ENCODE assay signal across 21 cellular contexts in genomic region chr3:12292770-12293169, GRCh38. TPM values are rescaled to one million over a fixed set of nuclear protein-coding genes. Genes with fewer than 3 reads are reported as not detected.
"Had no signal": no experiment of that assay in that cellular context is flagged by ENCODE, and none has a peak within 500 bp of the region (broad histone marks: within the 10 kb centered on the region; RNA-seq: fewer than 3 reads in every experiment).

No MANE protein-coding gene starts in this region.

- H3K4me3 ChIP-seq: body of pancreas, coronary artery, gastroesophageal sphincter, heart left ventricle, left ventricle myocardium inferior, pancreas had no signal

- H3K9me2 ChIP-seq: SK-N-SH had no signal

- H3K36me3 ChIP-seq: gastroesophageal sphincter, heart left ventricle, left ventricle myocardium inferior, neutrophil, pancreas, stomach had no signal

- H3K9ac ChIP-seq: SK-N-SH had no signal

- H3K9me3 ChIP-seq: body of pancreas, gastroesophageal sphincter, heart left ventricle, left ventricle myocardium inferior, neutrophil, pancreas, SK-N-SH, stomach had no signal

- DNase-seq: activated B cell treated with CpG ODN at 0.5 μM for 24 hours; activated CD4-positive, alpha-beta memory T cell treated with anti-CD3 and anti-CD28 coated beads, Interleukin-2, amount 10 ng/mL, durations not matched to agents 7 days and 5 days; activated CD4-positive, alpha-beta T cell treated with anti-CD3 and anti-CD28 coated beads for 4 hours; activated naive CD4-positive, alpha-beta T cell treated with Interleukin-2 at 50 U/mL for 16 hours; activated naive CD8-positive, alpha-beta T cell treated with anti-CD3 and anti-CD28 coated beads, Interleukin-2, amount 10 ng/mL, durations not matched to agents 7 days and 5 days; activated T-cell treated with anti-CD3 and anti-CD28 coated beads, Interleukin-2, amount 50 U/mL, for 1 hour; body of pancreas; heart left ventricle; left ventricle myocardium inferior; natural killer cell; pancreas; SK-N-SH; stimulated activated CD4-positive, alpha-beta T cell treated with anti-CD3 and anti-CD28 coated beads, Interleukin-12 subunit alpha, Interleukin-12 subunit beta, amount 100 ng/mL, for 4 hours; stomach; T-helper 9 cell had no signal

- H3K36me3 Mint-ChIP-seq: activated naive CD8-positive, alpha-beta T cell treated with anti-CD3 and anti-CD28 coated beads, Interleukin-2, amount 10 ng/mL, durations not matched to agents 7 days and 5 days; memory B cell; natural killer cell had no signal

- H3K4me1 ChIP-seq: pancreas had no signal

- H3K27ac Mint-ChIP-seq: activated B cell treated with CpG ODN at 0.5 μM for 24 hours; activated CD4-positive, alpha-beta memory T cell treated with anti-CD3 and anti-CD28 coated beads, Interleukin-2, amount 10 ng/mL, durations not matched to agents 7 days and 5 days; activated naive CD8-positive, alpha-beta T cell treated with anti-CD3 and anti-CD28 coated beads, Interleukin-2, amount 10 ng/mL, durations not matched to agents 7 days and 5 days; activated T-helper 17 cell treated with anti-CD3 and anti-CD28 coated beads, Interleukin-2, amount 50 U/mL, for 72 hours; memory B cell; natural killer cell had no signal

- H3K4me3 Mint-ChIP-seq: activated B cell treated with CpG ODN at 0.5 μM for 24 hours; activated CD4-positive, alpha-beta memory T cell treated with anti-CD3 and anti-CD28 coated beads, Interleukin-2, amount 10 ng/mL, durations not matched to agents 7 days and 5 days; activated naive CD8-positive, alpha-beta T cell treated with anti-CD3 and anti-CD28 coated beads, Interleukin-2, amount 10 ng/mL, durations not matched to agents 7 days and 5 days; central memory CD8-positive, alpha-beta T cell; memory B cell; natural killer cell had no signal

- H3K27ac ChIP-seq: body of pancreas, coronary artery, gastroesophageal sphincter, heart left ventricle, left ventricle myocardium inferior, neutrophil, pancreas had no signal

- H3K9me3 Mint-ChIP-seq: activated B cell treated with CpG ODN at 0.5 μM for 24 hours; activated CD4-positive, alpha-beta memory T cell treated with anti-CD3 and anti-CD28 coated beads, Interleukin-2, amount 10 ng/mL, durations not matched to agents 7 days and 5 days; activated naive CD8-positive, alpha-beta T cell treated with anti-CD3 and anti-CD28 coated beads, Interleukin-2, amount 10 ng/mL, durations not matched to agents 7 days and 5 days; activated T-helper 17 cell treated with anti-CD3 and anti-CD28 coated beads, Interleukin-2, amount 50 U/mL, for 72 hours; central memory CD8-positive, alpha-beta T cell; memory B cell; natural killer cell had no signal

- H3K4me2 ChIP-seq: SK-N-SH had no signal

- ATAC-seq: body of pancreas, gastroesophageal sphincter, heart left ventricle, natural killer cell, pancreas had no signal

- H3K4me1 Mint-ChIP-seq: activated naive CD8-positive, alpha-beta T cell treated with anti-CD3 and anti-CD28 coated beads, Interleukin-2, amount 10 ng/mL, durations not matched to agents 7 days and 5 days; central memory CD8-positive, alpha-beta T cell; memory B cell; natural killer cell had no signal

RNA-seq across cellular contexts. Expression of gene PPARG, which starts 3.9 kb away (rescaled TPM):
- total RNA-seq: activated B cell treated with CpG ODN at 0.5 μM for 24 hours had no signal
